ENCODE assay signal across 27 cellular contexts in the genomic region with DNA sequence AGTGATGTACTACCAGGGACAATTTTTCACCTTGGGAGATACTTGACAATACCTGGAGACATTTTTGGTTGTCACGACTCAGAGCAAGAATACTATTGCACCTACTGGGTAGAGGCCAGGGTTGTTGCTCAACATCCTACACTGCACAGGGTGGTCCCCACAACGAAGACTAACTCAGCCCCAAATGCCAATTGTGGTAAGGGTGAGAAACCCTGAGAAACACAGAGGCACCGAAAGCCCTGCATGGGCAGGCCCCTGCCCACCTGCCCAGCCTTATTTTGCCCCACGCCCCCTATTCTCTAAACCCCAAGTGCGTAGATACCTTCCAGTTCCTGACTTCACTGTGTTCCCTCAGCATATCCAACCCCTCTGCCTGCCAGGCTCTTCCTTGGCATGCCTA.
"Had no signal": no experiment of that assay in that cellular context is flagged by ENCODE, and none has a peak within 500 bp of the region (broad histone marks: within the 10 kb centered on the region; RNA-seq: fewer than 3 reads in every experiment).

No MANE protein-coding gene starts in this region.

- H3K27ac ChIP-seq: adrenal gland, body of pancreas, breast epithelium, VCaP had no signal

- H3K9me3 ChIP-seq: adrenal gland, body of pancreas, breast epithelium had no signal

- H3K27me3 ChIP-seq: adrenal gland, body of pancreas, breast epithelium had no signal

- DNase-seq: activated B cell treated with CpG ODN at 0.5 μM for 24 hours; activated CD4-positive, alpha-beta memory T cell treated with anti-CD3 and anti-CD28 coated beads for 36 hours; activated CD4-positive, alpha-beta T cell treated with anti-CD3 and anti-CD28 coated beads for 4 hours; activated CD4-positive, alpha-beta T cell treated with anti-CD3 and anti-CD28 coated beads, Interleukin-2, amount 50 U/mL, for 1 hour; activated CD4-positive, CD25-positive, alpha-beta regulatory T cell treated with anti-CD3 and anti-CD28 coated beads, Interleukin-2, amount 50 U/mL, for 72 hours; activated gamma-delta T cell; activated naive CD4-positive, alpha-beta T cell treated with anti-CD3 and anti-CD28 coated beads for 36 hours; activated T-cell treated with anti-CD3 and anti-CD28 coated beads, Interleukin-2, amount 50 U/mL, for 24 hours; adrenal gland; body of pancreas; NCI-H1092 treated with DMSO at 0.1 percent for 48 hours; NCI-H1417; NCI-H146; NCI-H187; NCI-H2029 treated with DMSO at 0.1 percent for 48 hours; NCI-H2107; NCI-H2171; NCI-H510A; NCI-H526; NCI-H748 treated with DMSO at 0.1 percent for 48 hours; OCI-M1; Right ventricle myocardium superior; SW 1271; T-helper 1 cell; T-helper 9 cell had no signal

- H3K4me1 ChIP-seq: adrenal gland, breast epithelium had no signal

- H3K36me3 ChIP-seq: adrenal gland, breast epithelium had no signal

- H3K4me3 ChIP-seq: adrenal gland, body of pancreas, breast epithelium had no signal
